In genomic region chr6:1630212-1630770, GRCh38 we compare ENCODE assay signal across 22 cellular contexts. TPM values are rescaled to one million over a fixed set of nuclear protein-coding genes. Genes with fewer than 3 reads are reported as not detected.
"Had no signal": no experiment of that assay in that cellular context is flagged by ENCODE, and none has a peak within 500 bp of the region (broad histone marks: within the 10 kb centered on the region; RNA-seq: fewer than 3 reads in every experiment).

No MANE protein-coding gene starts in this region.

- H3K4me3 ChIP-seq: left lung, tibial nerve had no signal

- H3K27ac ChIP-seq: left lung, neutrophil, parathyroid adenoma, tibial nerve had no signal

- H3K4me3 Mint-ChIP-seq: activated CD4-positive, alpha-beta memory T cell treated with anti-CD3 and anti-CD28 coated beads, Interleukin-2, amount 10 ng/mL, durations not matched to agents 7 days and 5 days; activated CD4-positive, alpha-beta T cell treated with anti-CD3 and anti-CD28 coated beads, Interleukin-2, amount 10 ng/mL, durations not matched to agents 24 days and 14 days; activated CD8-positive, alpha-beta memory T cell treated with anti-CD3 and anti-CD28 coated beads, Interleukin-2, amount 10 ng/mL, durations not matched to agents 7 days and 5 days; activated naive CD4-positive, alpha-beta T cell treated with anti-CD3 and anti-CD28 coated beads, Interleukin-2, amount 50 U/mL, for 24 hours; brain; dendritic cell treated with granulocyte-macrophage colony-stimulating factor and Interleukin-4, amounts not matched to agents 40 ng/mL and 50 ng/mL, for 4 days; natural killer cell treated with Interleukin-12 subunit alpha and Interleukin-12 subunit beta and Interleukin-15 and Interleukin-18, amount 100 ng/mL, for 72 hours had no signal

- H3K4me1 ChIP-seq: parathyroid adenoma had no signal

- H3K27ac Mint-ChIP-seq: activated CD4-positive, alpha-beta memory T cell treated with anti-CD3 and anti-CD28 coated beads, Interleukin-2, amount 10 ng/mL, durations not matched to agents 7 days and 5 days; activated CD4-positive, alpha-beta T cell treated with anti-CD3 and anti-CD28 coated beads, Interleukin-2, amount 10 ng/mL, durations not matched to agents 24 days and 14 days; activated CD8-positive, alpha-beta memory T cell treated with anti-CD3 and anti-CD28 coated beads, Interleukin-2, amount 10 ng/mL, durations not matched to agents 7 days and 5 days; activated naive CD4-positive, alpha-beta T cell treated with anti-CD3 and anti-CD28 coated beads, Interleukin-2, amount 50 U/mL, for 24 hours; brain; dendritic cell treated with granulocyte-macrophage colony-stimulating factor and Interleukin-4, amounts not matched to agents 40 ng/mL and 50 ng/mL, for 4 days; natural killer cell treated with Interleukin-12 subunit alpha and Interleukin-12 subunit beta and Interleukin-15 and Interleukin-18, amount 100 ng/mL, for 72 hours had no signal

- H3K36me3 Mint-ChIP-seq: brain; natural killer cell treated with Interleukin-12 subunit alpha and Interleukin-12 subunit beta and Interleukin-15 and Interleukin-18, amount 100 ng/mL, for 72 hours had no signal

- H3K9me3 Mint-ChIP-seq: activated CD4-positive, alpha-beta memory T cell treated with anti-CD3 and anti-CD28 coated beads, Interleukin-2, amount 10 ng/mL, durations not matched to agents 7 days and 5 days; activated CD4-positive, alpha-beta T cell treated with anti-CD3 and anti-CD28 coated beads, Interleukin-2, amount 10 ng/mL, durations not matched to agents 24 days and 14 days; activated naive CD4-positive, alpha-beta T cell treated with anti-CD3 and anti-CD28 coated beads, Interleukin-2, amount 50 U/mL, for 24 hours; dendritic cell treated with granulocyte-macrophage colony-stimulating factor and Interleukin-4, amounts not matched to agents 40 ng/mL and 50 ng/mL, for 4 days; natural killer cell treated with Interleukin-12 subunit alpha and Interleukin-12 subunit beta and Interleukin-15 and Interleukin-18, amount 100 ng/mL, for 72 hours had no signal

- H3K9me3 ChIP-seq: left lung, neutrophil, tibial nerve had no signal

- ATAC-seq: activated CD4-positive, CD25-positive, alpha-beta regulatory T cell treated with anti-CD3 and anti-CD28 coated beads, Interleukin-2, amount 50 U/mL, for 24 hours; activated CD8-positive, alpha-beta memory T cell treated with anti-CD3 and anti-CD28 coated beads, Interleukin-2, amount 10 ng/mL, durations not matched to agents 7 days and 5 days; left lung; natural killer cell treated with Interleukin-12 subunit alpha and Interleukin-12 subunit beta and Interleukin-15 and Interleukin-18, amount 100 ng/mL, for 72 hours; sciatic nerve had no signal

- DNase-seq: activated CD4-positive, alpha-beta memory T cell treated with anti-CD3 and anti-CD28 coated beads, Interleukin-2, amount 10 ng/mL, durations not matched to agents 7 days and 5 days; activated CD4-positive, alpha-beta T cell treated with anti-CD3 and anti-CD28 coated beads, Interleukin-2, amount 10 ng/mL, durations not matched to agents 24 days and 14 days; activated CD8-positive, alpha-beta memory T cell treated with anti-CD3 and anti-CD28 coated beads, Interleukin-2, amount 10 ng/mL, durations not matched to agents 7 days and 5 days; activated effector memory CD4-positive, alpha-beta T cell treated with anti-CD3 and anti-CD28 coated beads, Interleukin-2, amount 50 U/mL, for 16 hours; activated T-cell treated with anti-CD3 and anti-CD28 coated beads for 4 hours; anterior cingulate cortex; effector CD4-positive, alpha-beta T cell; erythroblast; foreskin melanocyte; stimulated activated CD4-positive, alpha-beta T cell treated with anti-CD3 and anti-CD28 coated beads, Interleukin-4, amount 100 ng/mL, for 1 hour; stimulated activated naive CD4-positive, alpha-beta T cell treated with Interleukin-2 at 50 U/mL for 16 hours had no signal

- H3K36me3 ChIP-seq: left lung, neutrophil had no signal

RNA-seq across cellular contexts. Expression of gene FOXC1, which starts 20.6 kb away (rescaled TPM):
- total RNA-seq: T-helper 1 cell treated with Interleukin-12 subunit alpha and Interleukin-12 subunit beta and Interleukin-4 antibody, amounts not matched to agents 30 ng/mL and 1 ng/mL, for 36 hours had no signal
